10 cellular contexts compared by ENCODE assay signal in genomic region chr6:151060096-151060741, GRCh38.
DNase-seq lines count a peak whose midpoint lies in the region; ATAC-seq, FAIRE-seq and TF ChIP-seq lines count a peak whose summit lies in the region.
"Had no signal": no experiment of that assay in that cellular context is flagged by ENCODE, and none has a peak within 500 bp of the region (broad histone marks: within the 10 kb centered on the region; RNA-seq: fewer than 3 reads in every experiment).

No MANE protein-coding gene starts in this region.

- no peaks in the 10 kb centered on the region for H3K27me3 Mint-ChIP-seq in stimulated activated memory B cell treated with anti-CD40 and anti-IgM and Interleukin-4, amounts not matched to agents 10 μg/mL and 1 μg/mL and 100 μg/mL, for 72 hours
- H3K27me3 Mint-ChIP-seq: activated CD4-positive, alpha-beta T cell treated with anti-CD3 and anti-CD28 coated beads, Interleukin-2, amount 10 ng/mL, durations not matched to agents 24 days and 14 days had no signal

- ATAC-seq in GM18517 (IDR thresholded peaks at IDR 0.05; ENCODE audit: unreplicated experiment): no peak
- no peak for ATAC-seq in stimulated activated memory B cell treated with anti-CD40 and anti-IgM and Interleukin-4, amounts not matched to agents 10 μg/mL and 1 μg/mL and 100 μg/mL, for 72 hours

- no peaks in the 10 kb centered on the region for H3K27me3 ChIP-seq in osteoblast (ENCODE audit: insufficient read depth, low read length)

- H3K4me1 ChIP-seq in osteoblast (ENCODE audit: insufficient read depth, low read length): peaks cover 32% of the 10 kb centered on the region

- peak overlapping the region; percentile 89 for H3K27ac ChIP-seq in osteoblast (ENCODE audit: low read depth, low read length)

- TF ChIP-seq CTCF in fibroblast of mammary gland (conservative IDR thresholded peaks at IDR 0.05; ENCODE audit: control insufficient read depth, insufficient read depth, low read depth, low read length) (no peak), osteoblast (IDR thresholded peaks at IDR 0.05; ENCODE audit: extremely low read depth, low read depth, low read length) (no peak)

- H3K79me2 ChIP-seq in osteoblast (ENCODE audit: insufficient read depth, low read length): no peaks in the 10 kb centered on the region

- H3K4me3 ChIP-seq in fibroblast of mammary gland (ENCODE audit: control insufficient read depth, low read depth, low read length) (no peak overlapping the region), osteoblast (ENCODE audit: insufficient read depth, low read length) (no peak overlapping the region)

- no peaks in the 10 kb centered on the region for H4K20me1 ChIP-seq in osteoblast (ENCODE audit: insufficient read depth, low read length)

- H2AFZ ChIP-seq in osteoblast (ENCODE audit: low read length): no peak overlapping the region

- H3K4me2 ChIP-seq in osteoblast (ENCODE audit: insufficient read depth, low read length): peak overlapping the region; percentile 52

- H3K36me3 ChIP-seq in osteoblast (ENCODE audit: insufficient read depth, low read length): peaks cover 4% of the 10 kb centered on the region

- peaks cover 27% of the 10 kb centered on the region for H3K36me3 Mint-ChIP-seq in stimulated activated memory B cell treated with anti-CD40 and anti-IgM and Interleukin-4, amounts not matched to agents 10 μg/mL and 1 μg/mL and 100 μg/mL, for 72 hours

- no peak overlapping the region for H3K27ac Mint-ChIP-seq in stimulated activated memory B cell treated with anti-CD40 and anti-IgM and Interleukin-4, amounts not matched to agents 10 μg/mL and 1 μg/mL and 100 μg/mL, for 72 hours
- H3K27ac Mint-ChIP-seq: activated CD4-positive, alpha-beta T cell treated with anti-CD3 and anti-CD28 coated beads, Interleukin-2, amount 10 ng/mL, durations not matched to agents 24 days and 14 days had no signal

- no peak for FAIRE-seq in GM12892 (lab: Jason Lieb, UNC)

- no peaks in the 10 kb centered on the region for H3K4me1 Mint-ChIP-seq in stimulated activated memory B cell treated with anti-CD40 and anti-IgM and Interleukin-4, amounts not matched to agents 10 μg/mL and 1 μg/mL and 100 μg/mL, for 72 hours
- H3K4me1 Mint-ChIP-seq: activated CD4-positive, alpha-beta T cell treated with anti-CD3 and anti-CD28 coated beads, Interleukin-2, amount 10 ng/mL, durations not matched to agents 24 days and 14 days had no signal

- no peak for TF ChIP-seq POLR2A in GM12892 (IDR thresholded peaks at IDR 0.05; ENCODE audit: low read depth, low read length)

- H3K4me3 Mint-ChIP-seq in stimulated activated memory B cell treated with anti-CD40 and anti-IgM and Interleukin-4, amounts not matched to agents 10 μg/mL and 1 μg/mL and 100 μg/mL, for 72 hours: no peak overlapping the region
- H3K4me3 Mint-ChIP-seq: activated CD4-positive, alpha-beta T cell treated with anti-CD3 and anti-CD28 coated beads, Interleukin-2, amount 10 ng/mL, durations not matched to agents 24 days and 14 days had no signal

- no peaks in the 10 kb centered on the region for H3K9me3 Mint-ChIP-seq in stimulated activated memory B cell treated with anti-CD40 and anti-IgM and Interleukin-4, amounts not matched to agents 10 μg/mL and 1 μg/mL and 100 μg/mL, for 72 hours
- H3K9me3 Mint-ChIP-seq: activated CD4-positive, alpha-beta T cell treated with anti-CD3 and anti-CD28 coated beads, Interleukin-2, amount 10 ng/mL, durations not matched to agents 24 days and 14 days had no signal

- DNase-seq in Daoy (ENCODE audit: low read depth): peak; percentile 94
- DNase-seq in RKO (ENCODE audit: low spot score): peak; percentile 97
- peak; percentile 98 for DNase-seq in fibroblast of mammary gland (ENCODE audit: low read depth)
- DNase-seq in osteoblast (ENCODE audit: insufficient read length, low spot score, missing footprints): peak; percentile 89
- no peak for DNase-seq in globus pallidus (ENCODE audit: low spot score)
- DNase-seq in GM12892 (ENCODE audit: insufficient read length): no peak
- DNase-seq: activated CD4-positive, alpha-beta T cell treated with anti-CD3 and anti-CD28 coated beads, Interleukin-2, amount 10 ng/mL, durations not matched to agents 24 days and 14 days; NCI-H524 had no signal

- H3K9me3 ChIP-seq in osteoblast (ENCODE audit: low read depth, low read length): no peaks in the 10 kb centered on the region

Comparison
In these comparisons a context has a peak if more than half of its experiments do, and no peak if none do; other contexts are left out.
1. DNase-seq: peak in Daoy (single experiment), RKO (single experiment), fibroblast of mammary gland (single experiment) and osteoblast (single experiment); none in globus pallidus (single experiment) and GM12892 (single experiment).